1 cellular context compared by ENCODE assay signal in genomic region chr20:38031957-38032356, GRCh38.
TF ChIP-seq lines count a peak whose summit lies in the region.

No MANE protein-coding gene starts in this region.

TF ChIP-seq in GM23338, 12 proteins besides CTCF, POLR2A, EP300 and RAD21 (continued from another document):
- TF ChIP-seq REST (IDR thresholded peaks at IDR 0.05; ENCODE audit: unreplicated experiment), result no peak
- no peak for TF ChIP-seq EZH2phosphoT487 (IDR thresholded peaks at IDR 0.05; ENCODE audit: unreplicated experiment)
- TF ChIP-seq POLR2AphosphoS5 (IDR thresholded peaks at IDR 0.05; ENCODE audit: low read depth), result no peak
- TF ChIP-seq CREB1 (CRISPR knock-in tag; IDR thresholded peaks at IDR 0.05; ENCODE audit: low read depth), result no peak
- no peak for TF ChIP-seq ETS1 (IDR thresholded peaks at IDR 0.05)
- TF ChIP-seq JUNB (IDR thresholded peaks at IDR 0.05; ENCODE audit: unreplicated experiment), result no peak
- no peak for TF ChIP-seq ZNF331 (CRISPR knock-in tag; IDR thresholded peaks at IDR 0.05; ENCODE audit: low read depth)
